In genomic region chr2:110852051-110852450, GRCh38 we compare ENCODE assay signal across 22 cellular contexts.
A peak's percentile ranks its signal among the peaks of the same experiment; 100 is the strongest.
DNase-seq lines count a peak whose midpoint lies in the region; ATAC-seq and TF ChIP-seq lines count a peak whose summit lies in the region.
"Had no signal": no experiment of that assay in that cellular context is flagged by ENCODE, and none has a peak within 500 bp of the region (broad histone marks: within the 10 kb centered on the region; RNA-seq: fewer than 3 reads in every experiment).

No MANE protein-coding gene starts in this region.

- H3K27me3 ChIP-seq in aorta (ENCODE audit: control insufficient read depth in 1 of 2, insufficient read depth in 2 of 2, low read length in 1 of 2): no peaks in the 10 kb centered on the region
- H3K27me3 ChIP-seq: cardiac muscle cell, tibial artery had no signal

- no peak overlapping the region for H3K27ac ChIP-seq in aorta (ENCODE audit: low read depth in 1 of 2, low read length in 2 of 2)
- H3K27ac ChIP-seq: cardiac muscle cell, SK-N-MC, tibial artery had no signal

- WGBS in aorta, 2 donors: 90 to 97% methylated on average over 11 of the region's 11 CpGs

- peaks cover 54% of the 10 kb centered on the region for H3K27me3 Mint-ChIP-seq in stimulated activated naive CD8-positive, alpha-beta T cell treated with anti-CD3 and anti-CD28 coated beads, Interleukin-15, Interleukin-2, amounts not matched to agents 100 ng/mL and 50 ng/mL, for 24 hours
- H3K27me3 Mint-ChIP-seq in activated CD8-positive, alpha-beta T cell treated with anti-CD3 and anti-CD28 coated beads for 36 hours: peaks cover 6% of the 10 kb centered on the region

- H3K4me3 Mint-ChIP-seq in stimulated activated naive CD8-positive, alpha-beta T cell treated with anti-CD3 and anti-CD28 coated beads, Interleukin-15, Interleukin-2, amounts not matched to agents 100 ng/mL and 50 ng/mL, for 24 hours: peak overlapping the region; percentile 2
- H3K4me3 Mint-ChIP-seq in activated CD8-positive, alpha-beta T cell treated with anti-CD3 and anti-CD28 coated beads for 36 hours: no peak overlapping the region
- H3K4me3 Mint-ChIP-seq: dendritic cell treated with granulocyte-macrophage colony-stimulating factor and Interleukin-4, amounts not matched to agents 40 ng/mL and 50 ng/mL, for 4 days; HFFc6 had no signal

- intact Hi-C loops in activated CD8-positive, alpha-beta T cell treated with anti-CD3 and anti-CD28 coated beads for 36 hours (cut with micrococcal nuclease): loop anchor here (5.0 kb wide), 1 partner anchor 40 kb away; no protein-coding TSS in a partner anchor
- intact Hi-C loops in aorta (cut with DNase I): no loop called here

- H3K36me3 Mint-ChIP-seq in stimulated activated naive CD8-positive, alpha-beta T cell treated with anti-CD3 and anti-CD28 coated beads, Interleukin-15, Interleukin-2, amounts not matched to agents 100 ng/mL and 50 ng/mL, for 24 hours (ENCODE audit: low read depth): no peaks in the 10 kb centered on the region
- no peaks in the 10 kb centered on the region for H3K36me3 Mint-ChIP-seq in activated CD8-positive, alpha-beta T cell treated with anti-CD3 and anti-CD28 coated beads for 36 hours (ENCODE audit: low read depth)

- TF ChIP-seq CTCF in activated CD8-positive, alpha-beta T cell treated with anti-CD3 and anti-CD28 coated beads for 36 hours (IDR thresholded peaks at IDR 0.05): no peak

- no peaks in the 10 kb centered on the region for H3K9me3 ChIP-seq in aorta (ENCODE audit: control insufficient read depth, low read length)
- H3K9me3 ChIP-seq: tibial artery had no signal

- peaks cover 95% of the 10 kb centered on the region for H3K4me1 Mint-ChIP-seq in stimulated activated naive CD8-positive, alpha-beta T cell treated with anti-CD3 and anti-CD28 coated beads, Interleukin-15, Interleukin-2, amounts not matched to agents 100 ng/mL and 50 ng/mL, for 24 hours (ENCODE audit: low read depth)
- peaks cover 85% of the 10 kb centered on the region for H3K4me1 Mint-ChIP-seq in activated CD8-positive, alpha-beta T cell treated with anti-CD3 and anti-CD28 coated beads for 36 hours (ENCODE audit: low read depth)

- CTCF ChIA-PET in activated CD8-positive, alpha-beta T cell treated with anti-CD3 and anti-CD28 coated beads for 36 hours (lab: Charles Lee): interaction anchor here (1.4 to 5.7 kb wide), 4 partner anchors 13 to 205 kb away, joined by 4 to 50 read pairs (median 24); no protein-coding TSS in a partner anchor

- peak overlapping the region; percentile 63 for H3K27ac Mint-ChIP-seq in stimulated activated naive CD8-positive, alpha-beta T cell treated with anti-CD3 and anti-CD28 coated beads, Interleukin-15, Interleukin-2, amounts not matched to agents 100 ng/mL and 50 ng/mL, for 24 hours
- peak overlapping the region; percentile 72 for H3K27ac Mint-ChIP-seq in activated CD8-positive, alpha-beta T cell treated with anti-CD3 and anti-CD28 coated beads for 36 hours
- H3K27ac Mint-ChIP-seq: dendritic cell treated with granulocyte-macrophage colony-stimulating factor and Interleukin-4, amounts not matched to agents 40 ng/mL and 50 ng/mL, for 4 days; HFFc6 had no signal

- H3K9me3 Mint-ChIP-seq in stimulated activated naive CD8-positive, alpha-beta T cell treated with anti-CD3 and anti-CD28 coated beads, Interleukin-15, Interleukin-2, amounts not matched to agents 100 ng/mL and 50 ng/mL, for 24 hours: no peaks in the 10 kb centered on the region
- peaks cover 3% of the 10 kb centered on the region for H3K9me3 Mint-ChIP-seq in activated CD8-positive, alpha-beta T cell treated with anti-CD3 and anti-CD28 coated beads for 36 hours
- H3K9me3 Mint-ChIP-seq: dendritic cell treated with granulocyte-macrophage colony-stimulating factor and Interleukin-4, amounts not matched to agents 40 ng/mL and 50 ng/mL, for 4 days; HFFc6 had no signal

- H3K4me3 ChIP-seq in aorta (ENCODE audit: low read length in 2 of 2): no peak overlapping the region
- H3K4me3 ChIP-seq: cardiac muscle cell, SK-N-MC, tibial artery had no signal

- no peak for DNase-seq in stimulated activated naive CD8-positive, alpha-beta T cell treated with anti-CD3 and anti-CD28 coated beads, Interleukin-15, Interleukin-2, amounts not matched to agents 100 U/mL and 50 U/mL, for 24 hours
- no peak for DNase-seq in activated CD8-positive, alpha-beta T cell treated with anti-CD3 and anti-CD28 coated beads for 36 hours
- DNase-seq in mesenteric fat pad (ENCODE audit: low spot score) (peak; percentile 78), aorta (no peak), NCI-H1694 (lab: John Stamatoyannopoulos, UW) (no peak), NCI-H526 (lab: John Stamatoyannopoulos, UW) (no peak)
- DNase-seq: activated CD4-positive, CD25-positive, alpha-beta regulatory T cell; kidney glomerular epithelial cell; NCI-H1105; NCI-H2081; NCI-H446 treated with DMSO at 0.1 percent for 48 hours; occipital lobe; RPMI8226; stimulated activated CD4-positive, alpha-beta T cell treated with anti-CD3 and anti-CD28 coated beads, Interleukin-2, amount 100 ng/mL, for 24 hours; stimulated activated naive CD4-positive, alpha-beta T cell treated with Interleukin-2 at 50 U/mL for 16 hours; tibial artery had no signal

- no peaks in the 10 kb centered on the region for H3K4me1 ChIP-seq in aorta (ENCODE audit: control insufficient read depth in 1 of 2, insufficient read depth in 2 of 2, low read length in 2 of 2)
- H3K4me1 ChIP-seq: tibial artery had no signal

- POLR2A ChIA-PET in activated CD8-positive, alpha-beta T cell treated with anti-CD3 and anti-CD28 coated beads for 36 hours (lab: Charles Lee): interaction anchor here (1.1 to 2.0 kb wide), 4 partner anchors 16 to 268 kb away, joined by 3 to 9 read pairs (median 4); no protein-coding TSS in a partner anchor

- no peaks in the 10 kb centered on the region for H3K36me3 ChIP-seq in aorta (ENCODE audit: control insufficient read depth in 1 of 2, insufficient read depth in 2 of 2, low read length in 1 of 2)
- H3K36me3 ChIP-seq: cardiac muscle cell, tibial artery had no signal

- no peak for ATAC-seq in stimulated activated naive CD8-positive, alpha-beta T cell treated with anti-CD3 and anti-CD28 coated beads, Interleukin-15, Interleukin-2, amounts not matched to agents 100 U/mL and 50 U/mL, for 24 hours
- no peak for ATAC-seq in activated CD8-positive, alpha-beta T cell treated with anti-CD3 and anti-CD28 coated beads for 36 hours
- peak; percentile 8 for ATAC-seq in aorta (ENCODE audit: low FRiP score)
- ATAC-seq in GM18868 (IDR thresholded peaks at IDR 0.05; ENCODE audit: unreplicated experiment): no peak
